In the genomic region with DNA sequence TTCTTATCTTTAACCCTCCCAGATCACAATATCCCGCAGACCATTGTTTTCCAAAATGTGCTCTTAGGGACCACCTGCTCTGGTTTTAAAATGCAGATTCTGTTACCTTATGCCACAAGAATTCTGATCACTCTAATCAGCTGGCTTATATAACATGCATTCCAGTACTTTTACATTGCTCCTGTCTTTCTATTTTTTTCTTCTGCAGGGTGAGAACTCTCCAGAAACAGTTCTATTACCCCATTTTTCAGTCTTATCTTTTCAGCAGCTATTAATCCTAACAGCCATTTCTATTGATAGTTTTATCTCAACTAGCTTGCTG, we compare ENCODE assay signal across 8 cellular contexts. TPM values are rescaled to one million over a fixed set of nuclear protein-coding genes. Genes with fewer than 3 reads are reported as not detected.
DNase-seq lines count a peak whose midpoint lies in the region; ATAC-seq and TF ChIP-seq lines count a peak whose summit lies in the region.

No MANE protein-coding gene starts in this region.

- TF ChIP-seq POLR2A in ovary (IDR thresholded peaks at IDR 0.05), result no peak

- no peak for DNase-seq in CD4-positive, alpha-beta memory T cell
- DNase-seq in SK-N-MC (ENCODE audit: low read depth, low spot score) (no peak), epithelial cell of proximal tubule (ENCODE audit: low read depth) (no peak), ovary (no peak), NCI-H2107 (lab: John Stamatoyannopoulos, UW) (no peak), cerebellum (ENCODE audit: low spot score) (no peak)

- peaks cover 69% of the 10 kb centered on the region for H3K4me1 ChIP-seq in CD4-positive, alpha-beta memory T cell (ENCODE audit: insufficient read depth, low read length)
- peaks cover 5% of the 10 kb centered on the region for H3K4me1 ChIP-seq in ovary (ENCODE audit: insufficient read depth)

- H3K4me3 ChIP-seq in CD4-positive, alpha-beta memory T cell (ENCODE audit: low read length in 2 of 2), result peak overlapping the region; percentile 41 to 63
- H3K4me3 ChIP-seq in SK-N-MC (peak overlapping the region; percentile 96), epithelial cell of proximal tubule (ENCODE audit: low read depth, low read length) (peak overlapping the region; percentile 94), ovary (peak overlapping the region; percentile 97)

- peak overlapping the region; percentile 84 to 99 (median 96) for H3K4me3 Mint-ChIP-seq in CD4-positive, alpha-beta memory T cell

- peak overlapping the region; percentile 55 for H3K27ac ChIP-seq in CD4-positive, alpha-beta memory T cell (ENCODE audit: low read depth, low read length)
- H3K27ac ChIP-seq in SK-N-MC (peak overlapping the region; percentile 94), ovary (peak overlapping the region; percentile 46 to 99)

- TF ChIP-seq EP300 in ovary (IDR thresholded peaks at IDR 0.05), result no peak

- WGBS in ovary, 3 donors, result 2 to 20% (median 6%) methylated on average over 1 of the region's 1 CpG

- no peaks in the 10 kb centered on the region for H3K27me3 Mint-ChIP-seq in CD4-positive, alpha-beta memory T cell

- peaks cover 33 to 50% of the 10 kb centered on the region in 2 donors for H3K36me3 Mint-ChIP-seq in CD4-positive, alpha-beta memory T cell

- H3K36me3 ChIP-seq in CD4-positive, alpha-beta memory T cell (ENCODE audit: insufficient read depth, low read length), result peaks cover 13% of the 10 kb centered on the region
- peaks cover 9% of the 10 kb centered on the region for H3K36me3 ChIP-seq in SK-N-MC (ENCODE audit: insufficient read depth, low read length)
- no peaks in the 10 kb centered on the region for H3K36me3 ChIP-seq in ovary

- H3K9me3 ChIP-seq in CD4-positive, alpha-beta memory T cell (ENCODE audit: control insufficient read depth in 1 of 2, low read length in 2 of 2), result no peaks in the 10 kb centered on the region
- H3K9me3 ChIP-seq in SK-N-MC (ENCODE audit: low read depth, low read length), result no peaks in the 10 kb centered on the region
- H3K9me3 ChIP-seq in ovary, result no peaks in the 10 kb centered on the region

- no peaks in the 10 kb centered on the region for H3K27me3 ChIP-seq in CD4-positive, alpha-beta memory T cell (ENCODE audit: insufficient read depth, low read length)
- no peaks in the 10 kb centered on the region for H3K27me3 ChIP-seq in ovary

- ATAC-seq in HG02678 (IDR thresholded peaks at IDR 0.05; ENCODE audit: unreplicated experiment), result no peak
- ATAC-seq in GM21526 (IDR thresholded peaks at IDR 0.05; ENCODE audit: low FRiP score, unreplicated experiment), result no peak

- TF ChIP-seq CTCF in epithelial cell of proximal tubule (conservative IDR thresholded peaks at IDR 0.05; ENCODE audit: low read depth, low read length), result no peak
- TF ChIP-seq CTCF in ovary (IDR thresholded peaks at IDR 0.05), result no peak

- peak overlapping the region; percentile 89 to 99 (median 96) for H3K27ac Mint-ChIP-seq in CD4-positive, alpha-beta memory T cell

- POLR2A ChIA-PET in CD4-positive, alpha-beta memory T cell (lab: Charles Lee; ENCODE audit: partially characterized antibody), result interaction anchor here (1.5 to 8.3 kb wide), 7 partner anchors 8 to 109 kb away, joined by 3 to 92 read pairs (median 19); no protein-coding TSS in a partner anchor

- H3K9ac ChIP-seq in SK-N-MC (ENCODE audit: insufficient read length), result peak overlapping the region; percentile 72

- peaks cover 43 to 80% (median 57%) of the 10 kb centered on the region in 4 donors for H3K4me1 Mint-ChIP-seq in CD4-positive, alpha-beta memory T cell

- intact Hi-C loops in CD4-positive, alpha-beta memory T cell (cut with micrococcal nuclease), result no loop called here
- intact Hi-C loops in ovary (cut with DNase I), result loop anchor here (5.0 to 10.0 kb wide), 4 partner anchors 67 to 329 kb away; partner anchors contain the start of gene RB1 (in 2 of the 4)

- CTCF ChIA-PET in CD4-positive, alpha-beta memory T cell (lab: Charles Lee; ENCODE audit: partially characterized antibody), result interaction anchor here (0.6 to 3.5 kb wide), 10 partner anchors 11 to 1367 kb away, joined by 3 to 41 read pairs (median 6); partner anchors contain the start of gene MED4

- no peaks in the 10 kb centered on the region for H3K9me3 Mint-ChIP-seq in CD4-positive, alpha-beta memory T cell

RNA-seq across cellular contexts. Expression of gene ITM2B, which starts 2.8 kb away (rescaled TPM):
- 100 to 1,000 TPM; 653 to 670 TPM for total RNA-seq in CD4-positive, alpha-beta memory T cell
- 1,000 to 10,000 TPM; 1,454 to 1,558 TPM for polyA plus RNA-seq in CD4-positive, alpha-beta memory T cell
- 177 and 403 TPM in 2 replicates for total RNA-seq in epithelial cell of proximal tubule
- total RNA-seq in ovary, result 1,000 to 10,000 TPM in 1 of 7 donors, 100 to 1,000 TPM in 6; 635 to 1,026 (median 824) TPM
- polyA plus RNA-seq in ovary, result 1,000 to 10,000 TPM in 1 of 2 donors, 100 to 1,000 TPM in 1; 903 to 1,955 TPM
- total RNA-seq in cerebellum, result 117 TPM
